In genomic region chr1:183653876-183654451, GRCh38 we compare ENCODE assay signal across 19 cellular contexts. TPM values are rescaled to one million over a fixed set of nuclear protein-coding genes. Genes with fewer than 3 reads are reported as not detected.
A peak's percentile ranks its signal among the peaks of the same experiment; 100 is the strongest.
DNase-seq lines count a peak whose midpoint lies in the region; ATAC-seq and TF ChIP-seq lines count a peak whose summit lies in the region.
"Had no signal": no experiment of that assay in that cellular context is flagged by ENCODE, and none has a peak within 500 bp of the region (broad histone marks: within the 10 kb centered on the region; RNA-seq: fewer than 3 reads in every experiment).

No MANE protein-coding gene starts in this region.

- peak overlapping the region; percentile 71 for H3K27ac ChIP-seq in hepatocyte
- H3K27ac ChIP-seq: C4-2B, skin epidermis had no signal

- peaks cover 18% of the 10 kb centered on the region for H3K4me1 ChIP-seq in hepatocyte (ENCODE audit: insufficient read depth)

- H3K4me2 ChIP-seq in hepatocyte, result no peak overlapping the region

- H2AFZ ChIP-seq in hepatocyte, result no peak overlapping the region

- no peaks in the 10 kb centered on the region for H3K27me3 Mint-ChIP-seq in T-cell

- in situ Hi-C loops in G401 (cut with HindIII; ENCODE audit: low sequenced_read_pairs), result no loop called here

- peaks cover 35 to 38% (median 36%) of the 10 kb centered on the region in 3 donors for H3K4me1 Mint-ChIP-seq in T-cell

- WGBS in hepatocyte (ENCODE audit: low lambda C conversion rate, missing lambda C conversion rate), result 81% methylated on average over 4 of the region's 4 CpGs

- no peaks in the 10 kb centered on the region for H3K27me3 ChIP-seq in hepatocyte
- H3K27me3 ChIP-seq: stomach had no signal

- peak overlapping the region; percentile 25 to 36 for H3K27ac Mint-ChIP-seq in T-cell

- no peaks in the 10 kb centered on the region for H4K20me1 ChIP-seq in hepatocyte (ENCODE audit: insufficient read depth, poor library complexity, severe bottlenecking)

- peak; percentile 52 for ATAC-seq in GM19395 (IDR thresholded peaks at IDR 0.05; ENCODE audit: unreplicated experiment)
- no peak for ATAC-seq in T-cell (replicated peaks in 1 of 4)

- no peak for TF ChIP-seq CTCF in hepatocyte (IDR thresholded peaks at IDR 0.05; ENCODE audit: poor library complexity)

- no peak overlapping the region for H3K4me3 Mint-ChIP-seq in T-cell

- POLR2A ChIA-PET in T-cell (lab: Charles Lee), result interaction anchor here in 1 of 2 donors (1.1 kb wide), 1 partner anchor 14 kb away, joined by 6 read pairs; no protein-coding TSS in a partner anchor

- H3K4me3 ChIP-seq in hepatocyte, result no peak overlapping the region
- H3K4me3 ChIP-seq: skin epidermis, stomach had no signal

- no peaks in the 10 kb centered on the region for H3K36me3 ChIP-seq in hepatocyte (replicated peaks; ENCODE audit: insufficient read depth, low read depth)
- H3K36me3 ChIP-seq: stomach had no signal

- H3K9me2 ChIP-seq in hepatocyte (replicated peaks; ENCODE audit: insufficient read depth), result no peaks in the 10 kb centered on the region

- H3K9me3 ChIP-seq in hepatocyte (ENCODE audit: low read depth), result no peaks in the 10 kb centered on the region
- H3K9me3 ChIP-seq: stomach had no signal

- DNase-seq in G401 (ENCODE audit: low spot score) (peak; percentile 50), T-cell (no peak), hepatocyte (ENCODE audit: low spot score) (no peak), COR-L47 (lab: John Stamatoyannopoulos, UW) (no peak), superior temporal gyrus (ENCODE audit: extremely low spot score) (no peak), HuH-7 (ENCODE audit: low spot score) (no peak), EL (no peak)
- DNase-seq: cortex of kidney; HCEC 1CT; NK-92 treated with Interleukin-12 subunit alpha and Interleukin-12 subunit beta, amount 100 ng/mL, for 24 hours; occipital lobe; SHP77 treated with DMSO at 0.1 percent for 48 hours; stomach had no signal

- no peaks in the 10 kb centered on the region for H3K9me3 Mint-ChIP-seq in T-cell

- peaks cover 2% of the 10 kb centered on the region for H3K79me2 ChIP-seq in hepatocyte

- CTCF ChIA-PET in T-cell (lab: Charles Lee), result interaction anchor here (0.6 to 4.9 kb wide), 9 partner anchors 9 to 1038 kb away, joined by 3 to 144 read pairs (median 5); no protein-coding TSS in a partner anchor

- H3K36me3 Mint-ChIP-seq in T-cell, result no peaks in the 10 kb centered on the region

RNA-seq across cellular contexts. Expression of gene APOBEC4, which starts 0.8 kb away (rescaled TPM):
- total RNA-seq in G401 (2014; rRNA removed; shearing (Covaris generic)), result not detected in 2 replicates
- total RNA-seq in T-cell (not detected), hepatocyte (0.37 TPM in 1 of 2 replicates, not detected in the other)
- polyA plus RNA-seq in hepatocyte, result not detected in 2 replicates
- total RNA-seq: HT-29, lower leg skin, MCF 10A, occipital lobe, stomach had no signal
- polyA plus RNA-seq: stomach had no signal

RNA-seq across cellular contexts. Expression of gene ARPC5, which starts 18.4 kb away (rescaled TPM):
- 81.4 and 155 TPM in 2 replicates for total RNA-seq in G401 (2014; rRNA removed; shearing (Covaris generic))
- 100 to 1,000 TPM in 3 of 5 donors, 10 to 100 TPM in 2; 69.8 to 116 (median 106) TPM for total RNA-seq in T-cell
- 144 TPM in 2 replicates for total RNA-seq in hepatocyte
- polyA plus RNA-seq in hepatocyte, result 183 and 192 TPM in 2 replicates
